In the genomic region with DNA sequence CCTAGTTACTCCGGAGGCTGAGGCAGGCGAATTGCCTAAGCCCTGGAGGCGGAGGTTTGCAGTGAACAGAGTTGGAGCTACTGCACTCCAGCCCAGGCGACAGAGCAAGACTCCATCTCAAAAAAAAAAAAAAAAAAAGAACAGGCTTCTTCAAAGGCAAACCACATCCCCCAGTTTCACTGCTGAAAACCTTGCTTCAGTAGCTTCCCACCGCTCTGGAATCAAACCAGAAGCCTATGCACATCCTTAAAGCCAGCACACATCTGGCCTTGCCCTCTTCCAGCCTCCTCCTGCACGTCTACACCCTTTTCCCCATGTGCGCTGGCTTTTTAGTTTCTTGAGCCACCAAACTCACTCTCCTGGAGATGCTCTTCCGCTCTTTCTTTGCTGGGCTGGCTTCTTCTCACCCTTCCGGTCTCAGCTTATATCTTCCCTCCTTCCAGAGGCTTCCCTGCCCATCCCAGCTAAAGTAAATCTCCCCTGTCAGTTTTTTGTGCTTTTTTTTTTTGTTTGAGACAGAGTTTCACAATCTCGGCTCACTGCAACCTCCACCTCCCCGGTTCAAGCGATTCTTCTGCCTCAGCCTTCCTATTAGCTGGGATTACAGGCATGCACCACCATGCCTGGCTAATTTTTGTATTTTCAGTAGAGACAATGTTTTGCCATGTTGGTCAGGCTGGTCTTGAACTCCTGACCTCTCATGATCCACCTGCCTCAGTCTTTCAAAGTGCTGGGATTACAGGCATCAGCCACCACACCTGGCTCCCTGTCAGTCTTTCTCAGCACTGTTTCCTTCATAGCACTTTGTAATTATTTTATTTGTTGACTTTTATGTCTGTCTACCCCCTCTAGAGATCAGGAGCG, we compare ENCODE assay signal across 14 cellular contexts. TPM values are rescaled to one million over a fixed set of nuclear protein-coding genes. Genes with fewer than 3 reads are reported as not detected.
DNase-seq lines count a peak whose midpoint lies in the region; ATAC-seq and TF ChIP-seq lines count a peak whose summit lies in the region.
"Had no signal": no experiment of that assay in that cellular context is flagged by ENCODE, and none has a peak within 500 bp of the region (broad histone marks: within the 10 kb centered on the region; RNA-seq: fewer than 3 reads in every experiment).

No MANE protein-coding gene starts in this region.

- no peaks in the 10 kb centered on the region for H3K36me3 Mint-ChIP-seq in activated naive CD8-positive, alpha-beta T cell treated with anti-CD3 and anti-CD28 coated beads, Interleukin-2, amount 10 ng/mL, durations not matched to agents 7 days and 5 days

- no peak overlapping the region for H3K14ac ChIP-seq in neuronal stem cell (ENCODE audit: low read length)

- no peak overlapping the region for H3K4ac ChIP-seq in neuronal stem cell (ENCODE audit: low read length)

- no peak overlapping the region for H3K18ac ChIP-seq in neuronal stem cell (ENCODE audit: low read length)

- POLR2A ChIA-PET in activated naive CD8-positive, alpha-beta T cell treated with anti-CD3 and anti-CD28 coated beads, Interleukin-2, amount 10 ng/mL, durations not matched to agents 7 days and 5 days (lab: Charles Lee): interaction anchor here (0.5 to 9.1 kb wide), 17 partner anchors 11 to 1554 kb away, joined by 3 to 141 read pairs (median 5); a partner anchor contains a TSS

- H2BK15ac ChIP-seq in neuronal stem cell (ENCODE audit: low read length): no peak overlapping the region

- no peak overlapping the region for H2BK120ac ChIP-seq in neuronal stem cell (ENCODE audit: low read depth, low read length)

- peak overlapping the region; percentile 63 for H2AFZ ChIP-seq in neuronal stem cell (ENCODE audit: low read length)

- peaks cover 65% of the 10 kb centered on the region for H3K4me1 Mint-ChIP-seq in activated naive CD8-positive, alpha-beta T cell treated with anti-CD3 and anti-CD28 coated beads, Interleukin-2, amount 10 ng/mL, durations not matched to agents 7 days and 5 days

- H3K9me2 ChIP-seq in DOHH2 (replicated peaks; ENCODE audit: control insufficient read depth, low read length): no peaks in the 10 kb centered on the region

- no peak overlapping the region for H2BK12ac ChIP-seq in neuronal stem cell (ENCODE audit: low read length)

- DNase-seq in NAMALWA (ENCODE audit: low spot score) (peak; percentile 61), neuronal stem cell (ENCODE audit: low spot score) (no peak), NCI-H345 treated with DMSO at 0.1 percent for 48 hours (lab: John Stamatoyannopoulos, UW; ENCODE audit: unreplicated experiment) (no peak), Ammon's horn (ENCODE audit: low spot score) (no peak)
- peak; percentile 46 for DNase-seq in activated naive CD8-positive, alpha-beta T cell treated with anti-CD3 and anti-CD28 coated beads, Interleukin-2, amount 10 ng/mL, durations not matched to agents 7 days and 5 days
- DNase-seq: brain microvascular endothelial cell; NCI-H1105; NCI-H510A; retina; RPMI8226; stimulated activated CD4-positive, alpha-beta T cell treated with anti-CD3 and anti-CD28 coated beads, Interleukin-4, amount 100 ng/mL, for 4 hours; T1000 had no signal

- H3K23ac ChIP-seq in neuronal stem cell (ENCODE audit: low read depth, low read length, poor library complexity): no peak overlapping the region

- H3K9me3 ChIP-seq in DOHH2 (ENCODE audit: control insufficient read depth, insufficient read depth, low read length) (no peaks in the 10 kb centered on the region), neuronal stem cell (replicated peaks in 1 of 2; ENCODE audit: control insufficient read depth in 2 of 2, insufficient read depth in 1 of 2, low read depth in 1 of 2, low read length in 2 of 2) (no peaks in the 10 kb centered on the region)

- H3K79me2 ChIP-seq in DOHH2 (ENCODE audit: control insufficient read depth, low read length): peaks cover 4% of the 10 kb centered on the region

- no peaks in the 10 kb centered on the region for H3K79me1 ChIP-seq in neuronal stem cell (ENCODE audit: low read depth, low read length)

- H3K27me3 Mint-ChIP-seq in activated naive CD8-positive, alpha-beta T cell treated with anti-CD3 and anti-CD28 coated beads, Interleukin-2, amount 10 ng/mL, durations not matched to agents 7 days and 5 days: no peaks in the 10 kb centered on the region

- TF ChIP-seq CTCF in DOHH2 (IDR thresholded peaks at IDR 0.05; ENCODE audit: low read depth, low read length, poor library complexity, severe bottlenecking): no peak

- peak; percentile 35 for ATAC-seq in activated naive CD8-positive, alpha-beta T cell treated with anti-CD3 and anti-CD28 coated beads, Interleukin-2, amount 10 ng/mL, durations not matched to agents 7 days and 5 days (ENCODE audit: low read depth)
- ATAC-seq in HG03159 (IDR thresholded peaks at IDR 0.05; ENCODE audit: unreplicated experiment): no peak

- H3K4me2 ChIP-seq in DOHH2 (ENCODE audit: low read length): peak overlapping the region; percentile 75
- H3K4me2 ChIP-seq in neuronal stem cell (ENCODE audit: insufficient read depth, low read length, poor library complexity, severe bottlenecking): no peak overlapping the region

- peak overlapping the region; percentile 80 for H3K4me3 Mint-ChIP-seq in activated naive CD8-positive, alpha-beta T cell treated with anti-CD3 and anti-CD28 coated beads, Interleukin-2, amount 10 ng/mL, durations not matched to agents 7 days and 5 days

- H3K27ac ChIP-seq in DOHH2 (ENCODE audit: low read depth, low read length) (peak overlapping the region; percentile 94), neuronal stem cell (replicated peaks; ENCODE audit: low read length) (no peak overlapping the region)
- H3K27ac ChIP-seq: brain microvascular endothelial cell had no signal

- H4K8ac ChIP-seq in neuronal stem cell (ENCODE audit: low read depth, low read length): no peak overlapping the region

- H3K4me3 ChIP-seq in DOHH2 (ENCODE audit: low read length) (peak overlapping the region; percentile 58), neuronal stem cell (ENCODE audit: low read length in 2 of 2) (no peak overlapping the region)

- H3K4me1 ChIP-seq in DOHH2 (ENCODE audit: control insufficient read depth, low read length) (peaks cover 90% of the 10 kb centered on the region), neuronal stem cell (ENCODE audit: control insufficient read depth in 2 of 2, insufficient read depth in 1 of 2, low read depth in 1 of 2, low read length in 2 of 2) (peaks cover 20 to 27% of the 10 kb centered on the region in 2 donors)

- H4K91ac ChIP-seq in neuronal stem cell (ENCODE audit: low read depth, low read length, poor library complexity): no peak overlapping the region

- peak overlapping the region; percentile 3 for H2AK5ac ChIP-seq in neuronal stem cell (ENCODE audit: low read depth, low read length)

- H3F3A ChIP-seq in DOHH2 (ENCODE audit: control insufficient read depth, insufficient read depth): peaks cover 42% of the 10 kb centered on the region

- peak overlapping the region; percentile 30 for H2BK5ac ChIP-seq in neuronal stem cell (ENCODE audit: low read length)

- H4K20me1 ChIP-seq in DOHH2 (ENCODE audit: control insufficient read depth, insufficient read depth, low read depth, low read length): no peaks in the 10 kb centered on the region

- no peak overlapping the region for H3K9ac ChIP-seq in neuronal stem cell (ENCODE audit: low read depth, low read length, poor library complexity)

- no peaks in the 10 kb centered on the region for H3K36me3 ChIP-seq in DOHH2 (ENCODE audit: control insufficient read depth, low read length)
- no peaks in the 10 kb centered on the region for H3K36me3 ChIP-seq in neuronal stem cell (replicated peaks in 1 of 2; ENCODE audit: control insufficient read depth in 2 of 2, insufficient read depth in 2 of 2, low read length in 2 of 2)
- H3K36me3 ChIP-seq: brain microvascular endothelial cell had no signal

- no peaks in the 10 kb centered on the region for H3K9me3 Mint-ChIP-seq in activated naive CD8-positive, alpha-beta T cell treated with anti-CD3 and anti-CD28 coated beads, Interleukin-2, amount 10 ng/mL, durations not matched to agents 7 days and 5 days

- WGBS in neuronal stem cell (ENCODE audit: extremely low coverage in 2 of 2, insufficient read length in 2 of 2, insufficient replicate concordance in 1 of 2), 2 donors: no CpG with 5 or more reads among the region's 13 CpGs

- peak overlapping the region; percentile 95 for H3K27ac Mint-ChIP-seq in activated naive CD8-positive, alpha-beta T cell treated with anti-CD3 and anti-CD28 coated beads, Interleukin-2, amount 10 ng/mL, durations not matched to agents 7 days and 5 days

- H3K27me3 ChIP-seq in DOHH2 (ENCODE audit: control insufficient read depth, low read length) (no peaks in the 10 kb centered on the region), neuronal stem cell (ENCODE audit: control insufficient read depth in 3 of 3, insufficient read depth in 3 of 3, low read depth in 1 of 3, low read length in 3 of 3) (no peaks in the 10 kb centered on the region)
- H3K27me3 ChIP-seq: brain microvascular endothelial cell had no signal

RNA-seq across cellular contexts. Expression of a gene that starts 42.0 kb away (rescaled TPM):
- total RNA-seq in activated naive CD8-positive, alpha-beta T cell treated with anti-CD3 and anti-CD28 coated beads, Interleukin-2, amount 10 ng/mL, durations not matched to agents 7 days and 5 days: 10 to 100 TPM; 44.0 to 51.1 TPM
- 99.9 TPM for polyA plus RNA-seq in neuronal stem cell (2013, experiment 1 of 2)
- 99.2 TPM for polyA plus RNA-seq in neuronal stem cell (2013, experiment 2 of 2)

Comparison
In these comparisons a context has a peak if more than half of its experiments do, and no peak if none do; other contexts are left out.
1. DNase-seq: peak in NAMALWA (single experiment) and activated naive CD8-positive, alpha-beta T cell treated with anti-CD3 and anti-CD28 coated beads, Interleukin-2, amount 10 ng/mL, durations not matched to agents 7 days and 5 days (single experiment); none in neuronal stem cell (single experiment), NCI-H345 treated with DMSO at 0.1 percent for 48 hours (single experiment) and Ammon's horn (single experiment).